10 cellular contexts compared by ENCODE assay signal in genomic region chr16:4695473-4696171, GRCh38. TPM values are rescaled to one million over a fixed set of nuclear protein-coding genes. Genes with fewer than 3 reads are reported as not detected.
DNase-seq lines count a peak whose midpoint lies in the region; ATAC-seq lines count a peak whose summit lies in the region.
"Had no signal": no experiment of that assay in that cellular context is flagged by ENCODE, and none has a peak within 500 bp of the region (broad histone marks: within the 10 kb centered on the region; RNA-seq: fewer than 3 reads in every experiment).

No MANE protein-coding gene starts in this region.

- no peak overlapping the region for H3K27ac Mint-ChIP-seq in activated naive CD8-positive, alpha-beta T cell treated with anti-CD3 and anti-CD28 coated beads, Interleukin-2, amount 10 ng/mL, durations not matched to agents 7 days and 5 days
- H3K27ac Mint-ChIP-seq in naive thymus-derived CD8-positive, alpha-beta T cell: peak overlapping the region in 7 of 10 donors; percentile 31 to 83 (median 74)

- H3K36me3 Mint-ChIP-seq in activated naive CD8-positive, alpha-beta T cell treated with anti-CD3 and anti-CD28 coated beads, Interleukin-2, amount 10 ng/mL, durations not matched to agents 7 days and 5 days: peaks cover 8% of the 10 kb centered on the region
- peaks cover 0 to 30% (median 0%) of the 10 kb centered on the region in 3 donors for H3K36me3 Mint-ChIP-seq in naive thymus-derived CD8-positive, alpha-beta T cell

- H3K9ac ChIP-seq in BLaER1 treated with 17β-estradiol and CSF1 and Interleukin-3, amounts not matched to agents 10 nM and 100 nM: peak overlapping the region in 8 of 11 experiments; percentile 86 to 93 (median 90); a peak in 15 of 22 replicates

- H3K4me2 ChIP-seq in BLaER1 treated with 17β-estradiol and CSF1 and Interleukin-3, amounts not matched to agents 10 nM and 100 nM: peak overlapping the region; percentile 75 to 97 (median 89); a peak in 20 of 22 replicates

- no peak for ATAC-seq in activated naive CD8-positive, alpha-beta T cell treated with anti-CD3 and anti-CD28 coated beads, Interleukin-2, amount 10 ng/mL, durations not matched to agents 7 days and 5 days (ENCODE audit: low read depth)
- no peak for ATAC-seq in naive thymus-derived CD8-positive, alpha-beta T cell
- no peak for ATAC-seq in GM18520 (IDR thresholded peaks at IDR 0.05; ENCODE audit: unreplicated experiment)

- H3K4me3 Mint-ChIP-seq in activated naive CD8-positive, alpha-beta T cell treated with anti-CD3 and anti-CD28 coated beads, Interleukin-2, amount 10 ng/mL, durations not matched to agents 7 days and 5 days: peak overlapping the region; percentile 82
- peak overlapping the region; percentile 34 to 91 (median 73) for H3K4me3 Mint-ChIP-seq in naive thymus-derived CD8-positive, alpha-beta T cell

- peaks cover 13 to 77% (median 39%) of the 10 kb centered on the region in 11 experiments; a peak in 21 of 22 replicates for H4K20me1 ChIP-seq in BLaER1 treated with 17β-estradiol and CSF1 and Interleukin-3, amounts not matched to agents 10 nM and 100 nM

- no peaks in the 10 kb centered on the region for H3K27me3 ChIP-seq in BLaER1 treated with 17β-estradiol and CSF1 and Interleukin-3, amounts not matched to agents 10 nM and 100 nM
- no peaks in the 10 kb centered on the region for H3K27me3 ChIP-seq in H7 (ENCODE audit: control insufficient read depth, insufficient read depth, low read length)

- peak overlapping the region in 6 of 10 experiments; percentile 86 to 99 (median 96); a peak in 6 of 20 replicates for H3K4me3 ChIP-seq in BLaER1 treated with 17β-estradiol and CSF1 and Interleukin-3, amounts not matched to agents 10 nM and 100 nM
- H3K4me3 ChIP-seq in H7 (ENCODE audit: insufficient read depth, low read depth, low read length): no peak overlapping the region

- peaks cover 34 to 48% (median 42%) of the 10 kb centered on the region in 10 experiments for H3K4me1 ChIP-seq in BLaER1 treated with 17β-estradiol and CSF1 and Interleukin-3, amounts not matched to agents 10 nM and 100 nM

- H3K9me3 Mint-ChIP-seq in activated naive CD8-positive, alpha-beta T cell treated with anti-CD3 and anti-CD28 coated beads, Interleukin-2, amount 10 ng/mL, durations not matched to agents 7 days and 5 days: no peaks in the 10 kb centered on the region
- no peaks in the 10 kb centered on the region for H3K9me3 Mint-ChIP-seq in naive thymus-derived CD8-positive, alpha-beta T cell

- no peaks in the 10 kb centered on the region for H3K9me3 ChIP-seq in BLaER1 treated with 17β-estradiol and CSF1 and Interleukin-3, amounts not matched to agents 10 nM and 100 nM (replicated peaks in 1 of 11)

- peaks cover 46 to 60% (median 57%) of the 10 kb centered on the region in 11 experiments for H3K36me3 ChIP-seq in BLaER1 treated with 17β-estradiol and CSF1 and Interleukin-3, amounts not matched to agents 10 nM and 100 nM
- H3K36me3 ChIP-seq in H7 (replicated peaks; ENCODE audit: control insufficient read depth, insufficient read depth, low read length): peaks cover 26% of the 10 kb centered on the region

- DNase-seq in H7 (peak; percentile 45), ACHN (no peak), SK-N-DZ (ENCODE audit: low spot score) (no peak)
- no peak for DNase-seq in activated naive CD8-positive, alpha-beta T cell treated with anti-CD3 and anti-CD28 coated beads, Interleukin-2, amount 10 ng/mL, durations not matched to agents 7 days and 5 days
- DNase-seq in naive thymus-derived CD8-positive, alpha-beta T cell: no peak
- DNase-seq in effector CD8-positive, alpha-beta T cell (lab: John Stamatoyannopoulos, UW): no peak
- DNase-seq: NCI-H187; stimulated activated CD4-positive, alpha-beta T cell treated with anti-CD3 and anti-CD28 coated beads, Interleukin-12 subunit alpha, Interleukin-12 subunit beta, amount 100 ng/mL, for 4 hours had no signal

- H3K27ac ChIP-seq in BLaER1 treated with 17β-estradiol and CSF1 and Interleukin-3, amounts not matched to agents 10 nM and 100 nM: peak overlapping the region in 2 of 11 experiments; percentile 18 to 44; a peak in 1 of 22 replicates

- POLR2A ChIA-PET in activated naive CD8-positive, alpha-beta T cell treated with anti-CD3 and anti-CD28 coated beads, Interleukin-2, amount 10 ng/mL, durations not matched to agents 7 days and 5 days (lab: Charles Lee): interaction anchor here (1.2 to 1.3 kb wide), 3 partner anchors 11 to 71 kb away, joined by 3 to 5 read pairs (median 4); partner anchors contain the start of gene MGRN1
- POLR2A ChIA-PET in naive thymus-derived CD8-positive, alpha-beta T cell (lab: Charles Lee): interaction anchor here (0.7 to 7.4 kb wide), 10 partner anchors 9 to 390 kb away, joined by 3 to 63 read pairs (median 6); partner anchors contain the start of genes ANKS3 and DNAAF8

- H3K27me3 Mint-ChIP-seq in activated naive CD8-positive, alpha-beta T cell treated with anti-CD3 and anti-CD28 coated beads, Interleukin-2, amount 10 ng/mL, durations not matched to agents 7 days and 5 days: no peaks in the 10 kb centered on the region
- no peaks in the 10 kb centered on the region for H3K27me3 Mint-ChIP-seq in naive thymus-derived CD8-positive, alpha-beta T cell

- peaks cover 26% of the 10 kb centered on the region for H3K4me1 Mint-ChIP-seq in activated naive CD8-positive, alpha-beta T cell treated with anti-CD3 and anti-CD28 coated beads, Interleukin-2, amount 10 ng/mL, durations not matched to agents 7 days and 5 days
- H3K4me1 Mint-ChIP-seq in naive thymus-derived CD8-positive, alpha-beta T cell: peaks cover 7 to 35% (median 19%) of the 10 kb centered on the region in 4 donors

- in situ Hi-C loops in ACHN (cut with HindIII; ENCODE audit: low pct_ligation_motif_present, low pct_unique_long_range_greater_than_20kb, low sequenced_read_pairs): no loop called here

RNA-seq across cellular contexts. Expression of gene NUDT16L1, which starts 2.3 kb away (rescaled TPM):
- 43.9 and 50.5 TPM in 2 replicates for total RNA-seq in H7 (2014; rRNA removed; shearing (Covaris generic))
- 10 to 100 TPM; 40.7 to 42.7 TPM for total RNA-seq in activated naive CD8-positive, alpha-beta T cell treated with anti-CD3 and anti-CD28 coated beads, Interleukin-2, amount 10 ng/mL, durations not matched to agents 7 days and 5 days
- total RNA-seq in naive thymus-derived CD8-positive, alpha-beta T cell: 10 to 100 TPM; 56.7 to 59.3 TPM
- 100 to 1,000 TPM in 2 of 3 donors, 10 to 100 TPM in 1; 90.0 to 131 (median 119) TPM for polyA plus RNA-seq in naive thymus-derived CD8-positive, alpha-beta T cell
- polyA plus RNA-seq in SK-N-DZ (2014; cell fraction: cytosol; rRNA removed): 35.3 and 41.6 TPM in 2 replicates
- polyA plus RNA-seq in SK-N-DZ (2014; cell fraction: nucleus; rRNA removed): 20.1 and 35.2 TPM in 2 replicates

RNA-seq across cellular contexts. Expression of gene ANKS3, which starts 38.4 kb away (rescaled TPM):
- 19.5 and 21.8 TPM in 2 replicates for total RNA-seq in H7 (2014; rRNA removed; shearing (Covaris generic))
- 10 to 100 TPM; 20.4 to 20.5 TPM for total RNA-seq in activated naive CD8-positive, alpha-beta T cell treated with anti-CD3 and anti-CD28 coated beads, Interleukin-2, amount 10 ng/mL, durations not matched to agents 7 days and 5 days
- 10 to 100 TPM; 31.5 to 37.0 TPM for total RNA-seq in naive thymus-derived CD8-positive, alpha-beta T cell
- 1 to 10 TPM; 4.3 to 9.0 (median 4.5) TPM for polyA plus RNA-seq in naive thymus-derived CD8-positive, alpha-beta T cell
- polyA plus RNA-seq in SK-N-DZ (2014; cell fraction: cytosol; rRNA removed): 33.9 and 46.6 TPM in 2 replicates
- polyA plus RNA-seq in SK-N-DZ (2014; cell fraction: nucleus; rRNA removed): 92.4 and 96.7 TPM in 2 replicates

RNA-seq across cellular contexts. Expression of gene DNAAF8, which starts 38.7 kb away (rescaled TPM):
- total RNA-seq in H7 (2014; rRNA removed; shearing (Covaris generic)): 1.1 TPM in 1 of 2 replicates, not detected in the other
- under 1 TPM in 1 of 2 experiments, not detected in 1; 0.23 TPM for total RNA-seq in activated naive CD8-positive, alpha-beta T cell treated with anti-CD3 and anti-CD28 coated beads, Interleukin-2, amount 10 ng/mL, durations not matched to agents 7 days and 5 days
- total RNA-seq in naive thymus-derived CD8-positive, alpha-beta T cell: under 1 TPM; 0.26 to 0.30 TPM
- under 1 TPM in 2 of 3 donors, not detected in 1; 0.34 to 0.48 TPM for polyA plus RNA-seq in naive thymus-derived CD8-positive, alpha-beta T cell
- 0.14 and 0.36 TPM in 2 replicates for polyA plus RNA-seq in SK-N-DZ (2014; cell fraction: cytosol; rRNA removed)
- polyA plus RNA-seq in SK-N-DZ (2014; cell fraction: nucleus; rRNA removed): 0.43 and 0.60 TPM in 2 replicates
